ENCODE assay signal across 9 cellular contexts in the genomic region with DNA sequence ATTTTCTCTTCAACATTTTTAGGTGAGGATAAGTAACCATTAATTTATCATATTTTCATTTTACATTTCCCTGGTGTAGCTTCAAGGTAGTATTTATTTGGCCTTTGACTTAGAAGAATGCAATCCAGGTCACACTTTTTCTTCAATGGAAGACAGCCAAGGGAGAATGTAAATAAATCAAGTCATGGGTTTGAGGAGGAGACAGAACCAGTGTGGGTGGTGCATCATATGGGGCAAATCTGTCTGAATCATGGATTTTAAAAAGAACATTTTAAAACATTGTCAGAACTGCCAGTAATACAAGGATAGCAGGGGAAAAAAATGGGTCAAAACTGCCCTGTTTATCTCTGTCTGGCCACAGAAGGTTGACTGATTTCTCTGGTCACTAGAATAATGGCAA.
"Had no signal": no experiment of that assay in that cellular context is flagged by ENCODE, and none has a peak within 500 bp of the region (broad histone marks: within the 10 kb centered on the region; RNA-seq: fewer than 3 reads in every experiment).

No MANE protein-coding gene starts in this region.

- H3K36me3 Mint-ChIP-seq: IgD-negative memory B cell had no signal

- H3K27me3 Mint-ChIP-seq: IgD-negative memory B cell had no signal

- H3K27ac Mint-ChIP-seq: HFFc6, IgD-negative memory B cell had no signal

- H3K4me3 ChIP-seq: GM23248, HAP-1 had no signal

- H3K4me3 Mint-ChIP-seq: HFFc6, IgD-negative memory B cell had no signal

- H3K9me3 ChIP-seq: HAP-1 had no signal

- H3K4me1 Mint-ChIP-seq: IgD-negative memory B cell had no signal

- H3K4me1 ChIP-seq: HAP-1 had no signal

- DNase-seq: GM23248, GOT3, H7, HFFc6 had no signal

- H3K9me3 Mint-ChIP-seq: HFFc6 had no signal

- H3K27ac ChIP-seq: GM23248, HL-60 had no signal

- H3K36me3 ChIP-seq: HAP-1 had no signal

- ATAC-seq: HCT116, HepG2 had no signal
